20 cellular contexts compared by ENCODE assay signal in the genomic region with DNA sequence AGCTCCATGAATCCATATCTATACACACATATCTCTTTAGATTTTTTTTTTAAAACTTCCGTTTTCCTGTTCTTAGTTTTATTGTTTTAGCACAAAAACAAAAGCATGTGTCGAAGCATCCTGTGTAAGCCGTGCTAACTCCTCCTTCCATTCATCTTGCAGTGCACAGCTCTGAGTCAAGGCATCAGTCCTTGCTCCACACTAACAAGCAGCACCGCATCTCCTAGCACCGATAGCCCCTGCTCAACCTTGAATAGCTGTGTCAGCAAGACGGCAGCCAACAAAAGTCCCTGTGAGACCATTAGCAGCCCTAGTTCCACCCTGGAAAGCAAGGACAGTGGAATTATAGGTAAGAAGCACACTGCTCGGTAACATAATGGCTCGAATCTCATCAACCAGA.
A peak's percentile ranks its signal among the peaks of the same experiment; 100 is the strongest.
DNase-seq lines count a peak whose midpoint lies in the region; ATAC-seq and TF ChIP-seq lines count a peak whose summit lies in the region.
"Had no signal": no experiment of that assay in that cellular context is flagged by ENCODE, and none has a peak within 500 bp of the region (broad histone marks: within the 10 kb centered on the region; RNA-seq: fewer than 3 reads in every experiment).

No MANE protein-coding gene starts in this region.

- no peaks in the 10 kb centered on the region for H3K27me3 ChIP-seq in left ventricle myocardium inferior (ENCODE audit: low read depth)
- no peaks in the 10 kb centered on the region for H3K27me3 ChIP-seq in body of pancreas
- no peaks in the 10 kb centered on the region for H3K27me3 ChIP-seq in stomach smooth muscle (ENCODE audit: control insufficient read depth in 1 of 2, insufficient read depth in 2 of 2, low read length in 2 of 2)
- no peaks in the 10 kb centered on the region for H3K27me3 ChIP-seq in uterus
- H3K27me3 ChIP-seq in vagina, result no peaks in the 10 kb centered on the region
- H3K27me3 ChIP-seq: heart left ventricle, sigmoid colon, tibial artery had no signal

- DNase-seq in left ventricle myocardium inferior, result no peak
- DNase-seq in left ventricle myocardium superior, result no peak
- no peak for DNase-seq in body of pancreas
- DNase-seq in lung microvascular endothelial cell (ENCODE audit: low read depth in 2 of 2), result peak; percentile 32 to 88
- no peak for DNase-seq in uterus
- DNase-seq in vagina (ENCODE audit: extremely low spot score in 2 of 2), result no peak
- DNase-seq in GDM1 (lab: John Stamatoyannopoulos, UW), result no peak
- DNase-seq: activated CD4-positive, alpha-beta T cell treated with anti-CD3 and anti-CD28 coated beads, Interleukin-2, amount 10 ng/mL, durations not matched to agents 24 days and 14 days; activated gamma-delta T cell; DMS 273 treated with DMSO at 0.1 percent for 48 hours; heart left ventricle; HFFc6; lower lobe of right lung; NCI-H146; SHP77 treated with DMSO at 0.1 percent for 48 hours; sigmoid colon; stimulated activated naive CD4-positive, alpha-beta T cell treated with Interleukin-2 at 50 U/mL for 16 hours; tibial artery had no signal

- H3K9ac ChIP-seq in stomach smooth muscle (ENCODE audit: low read length in 2 of 2), result no peak overlapping the region

- peaks cover 99% of the 10 kb centered on the region for H3K4me1 ChIP-seq in left ventricle myocardium inferior
- peaks cover 81% of the 10 kb centered on the region for H3K4me1 ChIP-seq in body of pancreas
- peaks cover 61% of the 10 kb centered on the region for H3K4me1 ChIP-seq in stomach smooth muscle (ENCODE audit: control insufficient read depth, insufficient read depth, low read length)
- H3K4me1 ChIP-seq in uterus, result no peaks in the 10 kb centered on the region
- H3K4me1 ChIP-seq in vagina, result peaks cover 47% of the 10 kb centered on the region

- no peaks in the 10 kb centered on the region for H3K9me3 ChIP-seq in left ventricle myocardium inferior (replicated peaks)
- H3K9me3 ChIP-seq in body of pancreas, result no peaks in the 10 kb centered on the region
- H3K9me3 ChIP-seq in stomach smooth muscle (ENCODE audit: control insufficient read depth in 2 of 2, low read length in 2 of 2), result no peaks in the 10 kb centered on the region
- no peaks in the 10 kb centered on the region for H3K9me3 ChIP-seq in uterus
- H3K9me3 ChIP-seq in vagina, result no peaks in the 10 kb centered on the region
- H3K9me3 ChIP-seq: heart left ventricle, lower lobe of right lung, sigmoid colon, tibial artery had no signal

- intact Hi-C loops in left ventricle myocardium inferior (cut with micrococcal nuclease) (no loop called here), left ventricle myocardium superior (cut with micrococcal nuclease) (no loop called here), body of pancreas (cut with DNase I) (no loop called here), uterus (cut with DNase I; ENCODE audit: low total_unique reads) (no loop called here), vagina (cut with DNase I) (no loop called here)

- H3K27ac ChIP-seq in left ventricle myocardium inferior (replicated peaks), result peak overlapping the region; percentile 89
- H3K27ac ChIP-seq in body of pancreas, result peak overlapping the region in 3 of 4 donors; percentile 65 to 82 (median 71)
- peak overlapping the region; percentile 68 for H3K27ac ChIP-seq in stomach smooth muscle (ENCODE audit: low read length)
- H3K27ac ChIP-seq in uterus, result no peak overlapping the region
- no peak overlapping the region for H3K27ac ChIP-seq in vagina
- H3K27ac ChIP-seq: coronary artery, lower lobe of right lung, sigmoid colon, tibial artery had no signal

- TF ChIP-seq CTCF in left ventricle myocardium inferior (IDR thresholded peaks at IDR 0.05; ENCODE audit: borderline replicate concordance) (no peak), body of pancreas (IDR thresholded peaks at IDR 0.05) (no peak), uterus (IDR thresholded peaks at IDR 0.05) (no peak), vagina (IDR thresholded peaks at IDR 0.05) (no peak)

- WGBS in body of pancreas, 2 donors, result 27 to 35% methylated on average over 8 of the region's 8 CpGs

- H3K4me3 ChIP-seq in left ventricle myocardium inferior, result no peak overlapping the region
- no peak overlapping the region for H3K4me3 ChIP-seq in body of pancreas
- peak overlapping the region in 1 of 2 donors; percentile 40 for H3K4me3 ChIP-seq in stomach smooth muscle (ENCODE audit: low read length in 2 of 2)
- no peak overlapping the region for H3K4me3 ChIP-seq in uterus
- no peak overlapping the region for H3K4me3 ChIP-seq in vagina
- H3K4me3 ChIP-seq: coronary artery, heart left ventricle, lower lobe of right lung, sigmoid colon, tibial artery had no signal

- TF ChIP-seq POLR2A in body of pancreas (IDR thresholded peaks at IDR 0.05) (no peak), uterus (IDR thresholded peaks at IDR 0.05) (no peak), vagina (IDR thresholded peaks at IDR 0.05) (no peak)

- H3K36me3 ChIP-seq in left ventricle myocardium inferior (peaks cover 26% of the 10 kb centered on the region), body of pancreas (replicated peaks in 1 of 2; ENCODE audit: insufficient read depth in 1 of 2, low read depth in 2 of 2) (no peaks in the 10 kb centered on the region), stomach smooth muscle (ENCODE audit: control insufficient read depth in 2 of 2, insufficient read depth in 2 of 2, low read length in 2 of 2) (no peaks in the 10 kb centered on the region), uterus (no peaks in the 10 kb centered on the region), vagina (peaks cover 0 to 6% of the 10 kb centered on the region in 2 donors)

- ATAC-seq in left ventricle myocardium superior (no peak), body of pancreas (no peak)
- ATAC-seq: heart left ventricle, lower lobe of right lung had no signal

Comparison
In these comparisons a context has a peak if more than half of its experiments do, and no peak if none do; other contexts are left out.
1. DNase-seq: peak in lung microvascular endothelial cell (2 of 2); none in left ventricle myocardium inferior (single experiment), left ventricle myocardium superior (single experiment), body of pancreas (0 of 4), uterus (0 of 2), vagina (0 of 2) and GDM1 (single experiment).
2. H3K27ac ChIP-seq: peak in left ventricle myocardium inferior (single experiment), body of pancreas (3 of 4) and stomach smooth muscle (single experiment); none in uterus (0 of 2) and vagina (single experiment).